21 cellular contexts compared by ENCODE assay signal in the genomic region with DNA sequence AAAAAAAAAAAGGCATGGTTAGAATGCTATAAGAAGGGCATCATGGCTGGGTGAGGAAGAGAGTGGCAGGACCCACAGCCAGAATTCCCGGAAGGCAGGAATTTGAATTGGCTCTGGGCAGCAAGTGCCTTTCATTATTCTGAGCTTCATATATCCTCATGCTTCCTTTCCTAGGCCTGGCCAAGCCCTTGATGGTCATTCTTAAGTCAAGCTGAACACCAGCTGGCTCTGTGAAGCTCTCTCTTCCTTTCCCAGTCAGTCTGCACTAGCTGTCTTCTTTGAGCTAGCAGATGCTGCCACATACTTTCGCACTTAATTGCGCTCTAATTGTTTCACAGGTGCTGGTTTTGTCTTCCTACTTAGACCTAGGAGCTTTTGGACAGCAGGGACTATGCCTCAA. TPM values are rescaled to one million over a fixed set of nuclear protein-coding genes. Genes with fewer than 3 reads are reported as not detected.
DNase-seq lines count a peak whose midpoint lies in the region; ATAC-seq and TF ChIP-seq lines count a peak whose summit lies in the region.
"Had no signal": no experiment of that assay in that cellular context is flagged by ENCODE, and none has a peak within 500 bp of the region (broad histone marks: within the 10 kb centered on the region; RNA-seq: fewer than 3 reads in every experiment).

No MANE protein-coding gene starts in this region.

- H3K4me1 Mint-ChIP-seq in MCF 10A (ENCODE audit: insufficient read depth, unreplicated experiment) (peaks cover 22% of the 10 kb centered on the region), nephron (peaks cover 36% of the 10 kb centered on the region)

- intact Hi-C loops in breast epithelium (cut with DNase I; ENCODE audit: low total_unique reads) (no loop called here), MCF 10A (cut with micrococcal nuclease) (no loop called here), upper lobe of right lung (cut with DNase I) (no loop called here)

- no TSS peak for BruUV-seq in MCF 10A (replicated peaks; lab: Mats Ljungman, UMichigan)

- H3K27ac ChIP-seq in breast epithelium (peak overlapping the region; percentile 80 to 88), esophagus (ENCODE audit: low read depth in 2 of 2, low read length in 1 of 2) (peak overlapping the region; percentile 62 to 69), upper lobe of right lung (peak overlapping the region; percentile 18)
- H3K27ac ChIP-seq: HL-60, thyroid gland had no signal

- H3K9me3 Mint-ChIP-seq in MCF 10A (ENCODE audit: unreplicated experiment) = no peaks in the 10 kb centered on the region
- no peaks in the 10 kb centered on the region for H3K9me3 Mint-ChIP-seq in nephron
- H3K9me3 Mint-ChIP-seq: activated CD4-positive, alpha-beta memory T cell treated with anti-CD3 and anti-CD28 coated beads for 36 hours had no signal

- H3K4me3 Mint-ChIP-seq in MCF 10A (ENCODE audit: unreplicated experiment) (no peak overlapping the region), nephron (peak overlapping the region in 1 of 3 experiments; percentile 17)
- H3K4me3 Mint-ChIP-seq: activated CD4-positive, alpha-beta memory T cell treated with anti-CD3 and anti-CD28 coated beads for 36 hours; B cell; endodermal cell had no signal

- CTCF ChIA-PET in MCF 10A (lab: Yijun Ruan, JAX) = interaction anchor here (0.6 to 15.7 kb wide), 11 partner anchors 10 to 542 kb away, joined by 3 to 324 read pairs (median 4); no protein-coding TSS in a partner anchor

- H3K4me3 ChIP-seq in breast epithelium (no peak overlapping the region), esophagus (ENCODE audit: low read depth in 1 of 2, low read length in 2 of 2) (no peak overlapping the region), upper lobe of right lung (no peak overlapping the region)
- H3K4me3 ChIP-seq: coronary artery, thyroid gland had no signal

- 83 to 84% methylated on average over 3 of the region's 3 CpGs for WGBS in esophagus, 2 donors

- TF ChIP-seq CTCF in breast epithelium (IDR thresholded peaks at IDR 0.05) (no peak), MCF 10A (IDR thresholded peaks at IDR 0.05; ENCODE audit: unreplicated experiment) (no peak), nephron (IDR thresholded peaks at IDR 0.05; ENCODE audit: unreplicated experiment in 3 of 3) (no peak), upper lobe of right lung (IDR thresholded peaks at IDR 0.05) (no peak)

- no peak overlapping the region for H3K27ac Mint-ChIP-seq in MCF 10A (ENCODE audit: low read depth, unreplicated experiment)
- peak overlapping the region in 2 of 3 experiments; percentile 15 to 27 for H3K27ac Mint-ChIP-seq in nephron
- H3K27ac Mint-ChIP-seq: activated CD4-positive, alpha-beta memory T cell treated with anti-CD3 and anti-CD28 coated beads for 36 hours; B cell; endodermal cell had no signal

- H3K27me3 ChIP-seq in breast epithelium (no peaks in the 10 kb centered on the region), esophagus (ENCODE audit: control insufficient read depth in 1 of 2, insufficient read depth in 2 of 2, low read length in 2 of 2) (no peaks in the 10 kb centered on the region), upper lobe of right lung (no peaks in the 10 kb centered on the region)
- H3K27me3 ChIP-seq: thyroid gland had no signal

- H3K36me3 ChIP-seq in breast epithelium (no peaks in the 10 kb centered on the region), esophagus (ENCODE audit: control insufficient read depth in 2 of 2, insufficient read depth in 2 of 2, low read length in 1 of 2) (no peaks in the 10 kb centered on the region), upper lobe of right lung (no peaks in the 10 kb centered on the region)
- H3K36me3 ChIP-seq: thyroid gland had no signal

- POLR2A ChIA-PET in MCF 10A (lab: Yijun Ruan, JAX) = no interaction called here

- ATAC-seq in upper lobe of right lung = no peak
- ATAC-seq in GM21576 (IDR thresholded peaks at IDR 0.05; ENCODE audit: unreplicated experiment) = no peak
- no peak for ATAC-seq in GM21717 (IDR thresholded peaks at IDR 0.05; ENCODE audit: unreplicated experiment)

- no peak for TF ChIP-seq POLR2A in breast epithelium (IDR thresholded peaks at IDR 0.05)

- H3K36me3 Mint-ChIP-seq in MCF 10A (ENCODE audit: insufficient read depth, unreplicated experiment) (peaks cover 6% of the 10 kb centered on the region), nephron (ENCODE audit: low read depth) (no peaks in the 10 kb centered on the region)
- H3K36me3 Mint-ChIP-seq: activated CD4-positive, alpha-beta memory T cell treated with anti-CD3 and anti-CD28 coated beads for 36 hours had no signal

- no peaks in the 10 kb centered on the region for H3K9me3 ChIP-seq in breast epithelium
- no peaks in the 10 kb centered on the region for H3K9me3 ChIP-seq in esophagus (ENCODE audit: control insufficient read depth in 2 of 2, insufficient read depth in 1 of 2, low read depth in 1 of 2, low read length in 1 of 2)
- no peaks in the 10 kb centered on the region for H3K9me3 ChIP-seq in upper lobe of right lung
- H3K9me3 ChIP-seq: thyroid gland had no signal

- H3K27me3 Mint-ChIP-seq in MCF 10A (ENCODE audit: insufficient read depth, unreplicated experiment) (no peaks in the 10 kb centered on the region), nephron (ENCODE audit: low read depth) (peaks cover 31% of the 10 kb centered on the region)
- H3K27me3 Mint-ChIP-seq: activated CD4-positive, alpha-beta memory T cell treated with anti-CD3 and anti-CD28 coated beads for 36 hours had no signal

- DNase-seq in breast epithelium (ENCODE audit: low spot score in 2 of 2) (no peak), MCF 10A (ENCODE audit: unreplicated experiment) (no peak), upper lobe of right lung (no peak), iPS-NIHi11 (ENCODE audit: low spot score) (no peak)
- DNase-seq: activated CD4-positive, alpha-beta memory T cell treated with anti-CD3 and anti-CD28 coated beads for 36 hours; activated effector memory CD4-positive, alpha-beta T cell treated with Interleukin-2 at 50 U/mL for 16 hours; endodermal cell; NCI-H2107; NCI-H526 treated with DMSO at 0.1 percent for 48 hours; stimulated activated CD4-positive, alpha-beta T cell treated with anti-CD3 and anti-CD28 coated beads, Interleukin-4, amount 100 ng/mL, for 1 hour; stimulated activated naive CD4-positive, alpha-beta T cell had no signal

- H3K4me1 ChIP-seq in breast epithelium (peaks cover 14 to 30% of the 10 kb centered on the region in 2 donors), esophagus (ENCODE audit: control insufficient read depth in 2 of 2, insufficient read depth in 2 of 2, low read length in 1 of 2) (peaks cover 7 to 31% of the 10 kb centered on the region in 2 donors), upper lobe of right lung (peaks cover 50% of the 10 kb centered on the region)

RNA-seq across cellular contexts. Expression of a gene that starts 2.5 kb away (rescaled TPM):
- total RNA-seq in breast epithelium (10 to 100 TPM; 11.5 to 33.5 (median 16.5) TPM), MCF 10A (2022) (0.81 and 1.5 TPM in 2 replicates), upper lobe of right lung (22.3 TPM)
- 1 to 10 TPM; 3.5 to 4.7 TPM for polyA plus RNA-seq in esophagus
- total RNA-seq: A172, B cell, endodermal cell, OCI-LY7 had no signal

Comparison
In these comparisons a context has a peak if more than half of its experiments do, and no peak if none do; other contexts are left out.
1. H3K27ac ChIP-seq: peak in every context shown above with its lines; median percentile 84 in breast epithelium; 66 in esophagus; 18 in upper lobe of right lung.